27 cellular contexts compared by ENCODE assay signal in the genomic region with DNA sequence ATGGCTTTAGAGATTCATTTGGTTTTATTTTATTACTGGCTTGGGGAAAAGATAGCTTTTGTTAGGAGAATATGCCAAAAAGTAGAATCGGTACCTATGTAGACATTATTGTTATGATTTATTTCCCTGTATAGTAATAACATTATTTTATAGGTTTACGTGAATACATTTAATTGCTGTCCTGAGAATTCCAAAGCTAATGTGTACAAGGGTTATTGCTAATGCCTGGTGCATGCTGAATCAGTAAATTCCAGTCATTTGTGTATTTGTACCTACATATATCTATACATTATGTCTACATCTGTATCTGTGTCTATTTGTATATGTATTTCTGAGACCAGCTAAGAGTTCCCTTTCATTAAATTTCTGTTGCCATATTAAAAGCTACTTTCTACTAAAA.
"Had no signal": no experiment of that assay in that cellular context is flagged by ENCODE, and none has a peak within 500 bp of the region (broad histone marks: within the 10 kb centered on the region; RNA-seq: fewer than 3 reads in every experiment).

No MANE protein-coding gene starts in this region.

- H3K4me2 ChIP-seq: KMS-11, PC-9 had no signal

- H3K27ac Mint-ChIP-seq: activated CD4-positive, alpha-beta memory T cell treated with anti-CD3 and anti-CD28 coated beads, Interleukin-2, amount 10 ng/mL, durations not matched to agents 7 days and 5 days; activated CD4-positive, alpha-beta T cell treated with anti-CD3 and anti-CD28 coated beads for 36 hours; activated naive CD4-positive, alpha-beta T cell treated with anti-CD3 and anti-CD28 coated beads for 36 hours; activated naive CD8-positive, alpha-beta T cell; activated T-helper 17 cell treated with anti-CD3 and anti-CD28 coated beads, Interleukin-2, amount 50 U/mL, for 72 hours; T-cell had no signal

- H3K9me3 Mint-ChIP-seq: activated CD4-positive, alpha-beta memory T cell treated with anti-CD3 and anti-CD28 coated beads, Interleukin-2, amount 10 ng/mL, durations not matched to agents 7 days and 5 days; activated T-helper 17 cell treated with anti-CD3 and anti-CD28 coated beads, Interleukin-2, amount 50 U/mL, for 72 hours; T-cell had no signal

- H3K27ac ChIP-seq: brain microvascular endothelial cell, cardiac muscle cell, KMS-11, PC-9, SK-N-MC, VCaP had no signal

- DNase-seq: activated CD4-positive, alpha-beta memory T cell treated with anti-CD3 and anti-CD28 coated beads, Interleukin-2, amount 10 ng/mL, durations not matched to agents 7 days and 5 days; activated CD4-positive, alpha-beta T cell treated with anti-CD3 and anti-CD28 coated beads for 36 hours; activated CD4-positive, alpha-beta T cell treated with anti-CD3 and anti-CD28 coated beads, Interleukin-2, amount 50 U/mL, for 1 hour; activated CD4-positive, CD25-positive, alpha-beta regulatory T cell; activated gamma-delta T cell; activated naive CD4-positive, alpha-beta T cell treated with anti-CD3 and anti-CD28 coated beads for 36 hours; activated T-cell treated with anti-CD3 and anti-CD28 coated beads for 4 hours; activated T-cell treated with anti-CD3 and anti-CD28 coated beads, Interleukin-2, amount 50 U/mL, for 48 hours; amygdala; MV-4-11; NCI-H1092 treated with DMSO at 0.1 percent for 48 hours; NCI-H1417 treated with DMSO at 0.1 percent for 48 hours; NCI-H1694; NCI-H2029; NCI-H2107; NCI-H345; NCI-H510A treated with DMSO at 0.1 percent for 48 hours; PC-9; SIG-M5; T-cell had no signal

- H3K9ac ChIP-seq: KMS-11 had no signal

- H3K36me3 Mint-ChIP-seq: activated naive CD8-positive, alpha-beta T cell; T-cell had no signal

- H3K4me3 Mint-ChIP-seq: activated CD4-positive, alpha-beta memory T cell treated with anti-CD3 and anti-CD28 coated beads, Interleukin-2, amount 10 ng/mL, durations not matched to agents 7 days and 5 days; activated CD4-positive, alpha-beta T cell treated with anti-CD3 and anti-CD28 coated beads for 36 hours; activated naive CD4-positive, alpha-beta T cell treated with anti-CD3 and anti-CD28 coated beads for 36 hours; activated naive CD8-positive, alpha-beta T cell; activated T-helper 17 cell treated with anti-CD3 and anti-CD28 coated beads, Interleukin-2, amount 50 U/mL, for 72 hours; T-cell had no signal

- H3K36me3 ChIP-seq: brain microvascular endothelial cell, cardiac muscle cell had no signal

- H3K4me1 Mint-ChIP-seq: activated CD4-positive, alpha-beta memory T cell treated with anti-CD3 and anti-CD28 coated beads, Interleukin-2, amount 10 ng/mL, durations not matched to agents 7 days and 5 days; activated CD4-positive, alpha-beta T cell treated with anti-CD3 and anti-CD28 coated beads for 36 hours; activated T-helper 17 cell treated with anti-CD3 and anti-CD28 coated beads, Interleukin-2, amount 50 U/mL, for 72 hours; T-cell had no signal

- H3K27me3 ChIP-seq: brain microvascular endothelial cell, cardiac muscle cell had no signal

- H2AFZ ChIP-seq: PC-9 had no signal

- ATAC-seq: activated CD4-positive, alpha-beta T cell treated with anti-CD3 and anti-CD28 coated beads for 36 hours; activated T-helper 17 cell treated with anti-CD3 and anti-CD28 coated beads, Interleukin-2, amount 50 U/mL, for 72 hours; T-cell had no signal

- H3K27me3 Mint-ChIP-seq: T-cell had no signal

- H3K4me3 ChIP-seq: cardiac muscle cell, PC-9, SK-N-MC had no signal
